8 cellular contexts compared by ENCODE assay signal in genomic region chr17:1829579-1830257, GRCh38. TPM values are rescaled to one million over a fixed set of nuclear protein-coding genes. Genes with fewer than 3 reads are reported as not detected.
DNase-seq lines count a peak whose midpoint lies in the region; ATAC-seq and TF ChIP-seq lines count a peak whose summit lies in the region.

TSS of gene RPA1 (plus strand) at chr17:1830005. CDS start at chr17:1830094, 89 bp downstream.
TSS of gene SMYD4 (minus strand) at chr17:1829902. CDS start at chr17:1827994, 1,908 bp downstream.

- peak within 1 kb of the TSS; percentile 78 to 81 for H3K27ac ChIP-seq in mucosa of rectum (ENCODE audit: low read depth in 2 of 2, low read length in 2 of 2)

- intact Hi-C loops in Calu3 (cut with micrococcal nuclease; ENCODE audit: unreplicated experiment) = no loop called here

- peak; percentile 76 for ATAC-seq in GM21367 (IDR thresholded peaks at IDR 0.05; ENCODE audit: unreplicated experiment)

- no peak for TF ChIP-seq CTCF in Calu3 (IDR thresholded peaks at IDR 0.05; ENCODE audit: unreplicated experiment)

- DNase-seq in Calu3 = peak; percentile 88
- peak; percentile 82 for DNase-seq in HT1080 (ENCODE audit: low read depth)
- DNase-seq in OCI-M1 (lab: John Stamatoyannopoulos, UW) = peak; percentile 91
- peak; percentile 76 for DNase-seq in activated T-cell treated with anti-CD3 and anti-CD28 coated beads for 4 hours
- DNase-seq in erythroblast (lab: John Stamatoyannopoulos, UW) = peak; percentile 94 to 97
- peak; percentile 86 for DNase-seq in stimulated activated CD8-positive, alpha-beta memory T cell treated with anti-CD3 and anti-CD28 coated beads, Interleukin-4, amount 100 ng/mL, for 24 hours (ENCODE audit: low read depth)

- H3K9me3 Mint-ChIP-seq in Calu3 (ENCODE audit: low read depth, unreplicated experiment) = no peaks in the 10 kb centered on the region

- H3K36me3 ChIP-seq in mucosa of rectum (ENCODE audit: control insufficient read depth in 2 of 2, insufficient read depth in 2 of 2, low read length in 2 of 2) = peaks cover 4 to 8% of the 10 kb centered on the region in 2 donors

- peaks cover 19% of the 10 kb centered on the region for H3K4me1 Mint-ChIP-seq in Calu3 (ENCODE audit: low read depth, unreplicated experiment)

- no peaks in the 10 kb centered on the region for H3K27me3 ChIP-seq in mucosa of rectum (ENCODE audit: control insufficient read depth in 2 of 2, insufficient read depth in 2 of 2, low read length in 2 of 2)

- peaks cover 47% of the 10 kb centered on the region for H3K36me3 Mint-ChIP-seq in Calu3 (ENCODE audit: insufficient read depth, unreplicated experiment)

- no TSS peak for BruUV-seq in Calu3 (replicated peaks; lab: Mats Ljungman, UMichigan)

- H3K27ac Mint-ChIP-seq in Calu3 (ENCODE audit: unreplicated experiment) = peak within 1 kb of the TSS; percentile 60

- TF ChIP-seq POLR2A in erythroblast (IDR thresholded peaks at IDR 0.05; ENCODE audit: low read length) = peak; percentile 86

- H3K9ac ChIP-seq in mucosa of rectum (ENCODE audit: low read depth in 1 of 2, low read length in 2 of 2) = peak within 1 kb of the TSS; percentile 84 to 86

- H3K27me3 Mint-ChIP-seq in Calu3 (ENCODE audit: unreplicated experiment) = no peaks in the 10 kb centered on the region

- peak within 1 kb of the TSS; percentile 65 to 90 for H3K4me3 ChIP-seq in mucosa of rectum (ENCODE audit: low read length in 2 of 2)

- H3K4me3 Mint-ChIP-seq in Calu3 (ENCODE audit: low read depth, unreplicated experiment) = peak within 1 kb of the TSS; percentile 82

- no peaks in the 10 kb centered on the region for H3K9me3 ChIP-seq in mucosa of rectum (ENCODE audit: control insufficient read depth in 2 of 2, low read length in 2 of 2)

- CTCF ChIA-PET in Calu3 (lab: Charles Lee) = interaction anchor here (0.9 kb wide), 1 partner anchor 42 kb away, joined by 3 read pairs; no protein-coding TSS in a partner anchor

- peaks cover 7 to 11% of the 10 kb centered on the region in 2 donors for H3K4me1 ChIP-seq in mucosa of rectum (ENCODE audit: control insufficient read depth in 2 of 2, insufficient read depth in 2 of 2, low read length in 2 of 2)

RNA-seq across cellular contexts. Expression of gene RPA1, which starts in this region (rescaled TPM):
- 78.7 and 87.5 TPM in 2 replicates for total RNA-seq in Calu3 (2022)
- 30.1 and 59.9 TPM in 2 replicates for total RNA-seq in HT1080 (2014; rRNA removed; shearing (Covaris generic))
- 57.9 and 65.6 TPM in 2 replicates for polyA plus RNA-seq in HT1080 (2015; cell fraction: cytosol; rRNA removed)
- polyA plus RNA-seq in HT1080 (2015; cell fraction: nucleus; rRNA removed) = 92.2 and 100 TPM in 2 replicates

RNA-seq across cellular contexts. Expression of gene SMYD4, which starts in this region (rescaled TPM):
- total RNA-seq in Calu3 (2022) = 18.6 and 20.7 TPM in 2 replicates
- 10.7 and 13.0 TPM in 2 replicates for total RNA-seq in HT1080 (2014; rRNA removed; shearing (Covaris generic))
- 5.6 and 5.7 TPM in 2 replicates for polyA plus RNA-seq in HT1080 (2015; cell fraction: cytosol; rRNA removed)
- polyA plus RNA-seq in HT1080 (2015; cell fraction: nucleus; rRNA removed) = 15.1 and 15.5 TPM in 2 replicates

Comparison
In these comparisons a context has a peak if more than half of its experiments do, and no peak if none do; other contexts are left out.
1. Peak in every context shown above with its lines: DNase-seq, ATAC-seq, H3K4me3 ChIP-seq and H3K27ac ChIP-seq.